In the genomic region with DNA sequence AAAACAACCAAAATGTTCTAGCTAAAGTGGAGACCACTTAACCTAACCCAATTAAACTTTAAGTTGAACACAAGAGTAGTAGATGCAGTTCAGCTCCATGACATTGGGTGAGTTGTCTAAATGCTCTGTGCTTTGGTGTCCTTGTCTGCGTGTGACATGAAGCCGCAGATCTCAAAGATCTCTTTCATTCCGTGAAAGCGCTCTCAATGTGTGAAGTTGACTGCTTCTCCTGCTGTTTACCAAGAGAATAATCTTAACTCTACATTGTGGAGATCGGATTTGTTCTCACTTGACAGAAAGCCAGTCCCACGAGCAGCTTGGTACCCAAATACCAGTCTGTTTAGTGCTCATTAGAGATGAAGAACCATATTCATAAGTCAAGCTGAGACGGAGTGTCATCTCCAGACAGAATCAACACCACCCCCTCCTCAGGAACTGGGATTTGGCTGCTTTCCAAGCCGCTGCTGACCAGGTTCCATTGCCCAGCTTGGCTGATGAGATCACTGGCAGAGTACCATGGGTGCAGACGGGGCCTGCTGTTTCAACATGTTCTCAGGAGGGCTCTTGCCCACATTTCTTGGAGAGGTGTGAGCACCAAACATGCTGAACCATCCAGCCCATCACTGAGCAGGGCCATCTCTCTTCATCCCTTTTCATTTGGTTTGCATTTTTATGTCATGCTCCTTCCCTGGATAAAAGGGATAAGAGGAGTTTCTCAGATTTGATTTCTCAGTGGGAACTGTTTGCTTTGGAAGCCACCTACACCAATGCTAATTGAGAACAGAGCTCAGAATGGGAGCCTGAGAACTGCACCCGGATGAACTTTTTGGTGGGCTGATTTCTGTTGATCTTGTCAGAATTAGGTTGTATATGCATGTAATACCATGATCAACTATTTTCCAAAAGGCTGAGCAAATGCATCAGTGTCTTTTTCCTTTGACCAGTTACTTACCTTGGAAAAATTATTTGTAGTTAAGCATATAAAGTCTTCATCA, we compare ENCODE assay signal across 8 cellular contexts.
DNase-seq lines count a peak whose midpoint lies in the region; ATAC-seq, FAIRE-seq and TF ChIP-seq lines count a peak whose summit lies in the region.

No MANE protein-coding gene starts in this region.

- FAIRE-seq in GM12891 (lab: Jason Lieb, UNC): no peak

- H3K36me3 ChIP-seq in prostate gland (no peaks in the 10 kb centered on the region), OCI-LY7 (ENCODE audit: insufficient read depth, low read length) (no peaks in the 10 kb centered on the region)

- peak overlapping the region in 1 of 2 donors; percentile 36 for H3K4me3 ChIP-seq in prostate gland
- H3K4me3 ChIP-seq in OCI-LY7 (ENCODE audit: low read depth, low read length, poor library complexity, severe bottlenecking): no peak overlapping the region

- H3K79me2 ChIP-seq in OCI-LY7 (ENCODE audit: insufficient read depth, low read depth, low read length): no peaks in the 10 kb centered on the region

- peak overlapping the region; percentile 71 to 72 for H3K27ac ChIP-seq in prostate gland
- H3K27ac ChIP-seq in OCI-LY7 (ENCODE audit: low read depth, low read length, poor library complexity, severe bottlenecking): no peak overlapping the region

- no peaks in the 10 kb centered on the region for H3K27me3 ChIP-seq in prostate gland (replicated peaks; ENCODE audit: insufficient read depth)

- TF ChIP-seq POLR2A in prostate gland (IDR thresholded peaks at IDR 0.05) (no peak), GM12891 (IDR thresholded peaks at IDR 0.05; ENCODE audit: low read depth, low read length) (no peak)

- H3K4me2 ChIP-seq in OCI-LY7 (ENCODE audit: low read length): no peak overlapping the region

- H2AFZ ChIP-seq in OCI-LY7 (ENCODE audit: low read length): no peak overlapping the region

- no peaks in the 10 kb centered on the region for H3K4me1 ChIP-seq in prostate gland (replicated peaks)
- no peaks in the 10 kb centered on the region for H3K4me1 ChIP-seq in OCI-LY7 (ENCODE audit: insufficient read depth, low read length, poor library complexity, severe bottlenecking)

- POLR2A ChIA-PET in OCI-LY7 (lab: Charles Lee): interaction anchor here (0.6 kb wide), 1 partner anchor 13 kb away, joined by 4 read pairs; no protein-coding TSS in a partner anchor

- H3K9me2 ChIP-seq in OCI-LY7 (ENCODE audit: insufficient read depth, low read length): no peaks in the 10 kb centered on the region

- no peak for TF ChIP-seq CTCF in prostate gland (IDR thresholded peaks at IDR 0.05)
- TF ChIP-seq CTCF in OCI-LY7 (conservative IDR thresholded peaks at IDR 0.05; ENCODE audit: low read length): no peak

- DNase-seq in G401 (ENCODE audit: low spot score) (peak; percentile 84), SHP77 treated with DMSO at 0.1 percent for 48 hours (lab: John Stamatoyannopoulos, UW) (peak; percentile 79), fibroblast of the conjunctiva (ENCODE audit: low read depth) (peak; percentile 48), prostate gland (ENCODE audit: low spot score) (peak; percentile 28), GM12891 (ENCODE audit: insufficient read length, low spot score) (no peak), OCI-LY7 (ENCODE audit: low spot score) (no peak)

- CTCF ChIA-PET in OCI-LY7 (lab: Charles Lee; ENCODE audit: unreplicated experiment): no interaction called here

- BruUV-seq in OCI-LY7 (replicated peaks; lab: Mats Ljungman, UMichigan): no TSS peak

- in situ Hi-C loops in G401 (cut with HindIII; ENCODE audit: low sequenced_read_pairs): no loop called here

- ATAC-seq in HG02973 (IDR thresholded peaks at IDR 0.05; ENCODE audit: unreplicated experiment): no peak
- ATAC-seq in GM21717 (IDR thresholded peaks at IDR 0.05; ENCODE audit: unreplicated experiment): no peak

- no peaks in the 10 kb centered on the region for H4K20me1 ChIP-seq in OCI-LY7 (ENCODE audit: insufficient read depth, low read length)

- 38% methylated on average over 10 of the region's 10 CpGs for WGBS in prostate gland

- intact Hi-C loops in prostate gland (cut with DNase I) (loop anchor here (5.0 kb wide), 1 partner anchor 62 kb away; no protein-coding TSS in a partner anchor), OCI-LY7 (cut with micrococcal nuclease; ENCODE audit: unreplicated experiment) (no loop called here)

- no peaks in the 10 kb centered on the region for H3K9me3 ChIP-seq in prostate gland
- H3K9me3 ChIP-seq in OCI-LY7 (ENCODE audit: low read length): no peaks in the 10 kb centered on the region

TF ChIP-seq in GM12891, 5 proteins besides CTCF, POLR2A, EP300 and RAD21:
- TF ChIP-seq PAX5 (IDR thresholded peaks at IDR 0.05; ENCODE audit: insufficient read depth, low read length, severe bottlenecking): no peak
- TF ChIP-seq TAF1 (IDR thresholded peaks at IDR 0.05; ENCODE audit: low read depth, low read length): no peak
- TF ChIP-seq POU2F2 (IDR thresholded peaks at IDR 0.05; ENCODE audit: low read depth, low read length): no peak
- no peak for TF ChIP-seq POLR2AphosphoS5 (IDR thresholded peaks at IDR 0.05; ENCODE audit: low read depth, low read length)
- TF ChIP-seq SPI1 (IDR thresholded peaks at IDR 0.05; ENCODE audit: low read depth, low read length): no peak

Comparison
In these comparisons a context has a peak if more than half of its experiments do, and no peak if none do; other contexts are left out.
1. DNase-seq: peak in G401 (single experiment), SHP77 treated with DMSO at 0.1 percent for 48 hours (single experiment), fibroblast of the conjunctiva (single experiment) and prostate gland (single experiment); none in GM12891 (single experiment) and OCI-LY7 (single experiment).